28 cellular contexts compared by ENCODE assay signal in genomic region chr2:85763132-85763531, GRCh38. TPM values are rescaled to one million over a fixed set of nuclear protein-coding genes. Genes with fewer than 3 reads are reported as not detected.
"Had no signal": no experiment of that assay in that cellular context is flagged by ENCODE, and none has a peak within 500 bp of the region (broad histone marks: within the 10 kb centered on the region; RNA-seq: fewer than 3 reads in every experiment).

No MANE protein-coding gene starts in this region.

- H3K4me1 ChIP-seq: colonic mucosa, testis had no signal

- ATAC-seq: gastroesophageal sphincter; heart left ventricle; left cardiac atrium; left lung; naive thymus-derived CD8-positive, alpha-beta T cell; right cardiac atrium; stimulated activated effector memory CD8-positive, alpha-beta T cell treated with anti-CD3 and anti-CD28 coated beads, Interleukin-12 subunit alpha, Interleukin-12 subunit beta, amount 100 ng/mL, for 72 hours; upper lobe of right lung had no signal

- H3K4me2 ChIP-seq: hepatocyte had no signal

- DNase-seq: colonic mucosa; effector CD8-positive, alpha-beta T cell; endodermal cell; foreskin fibroblast; left cardiac atrium; mesendoderm; naive thymus-derived CD8-positive, alpha-beta T cell; nephron progenitor cell; nucleus accumbens; ovary; posterior cingulate gyrus; psoas muscle; sigmoid colon; stimulated activated CD4-positive, alpha-beta T cell treated with anti-CD3 and anti-CD28 coated beads, Interleukin-2, amount 100 ng/mL, for 24 hours; stimulated activated CD4-positive, alpha-beta T cell treated with anti-CD3 and anti-CD28 coated beads, Interleukin-4, amount 100 ng/mL, for 24 hours; stimulated activated naive CD4-positive, alpha-beta T cell treated with Interleukin-2 at 50 U/mL for 16 hours; stomach; testis; upper lobe of right lung; uterus had no signal

- H3K27me3 ChIP-seq: colonic mucosa, gastroesophageal sphincter, ovary, sigmoid colon, testis, tibial nerve, upper lobe of right lung, uterus had no signal

- H3K27ac ChIP-seq: colonic mucosa, gastroesophageal sphincter, heart left ventricle, hepatocyte, left lung, ovary, psoas muscle, sigmoid colon, stomach, testis, upper lobe of right lung, uterus had no signal

- H3K9me3 Mint-ChIP-seq: dendritic cell treated with granulocyte-macrophage colony-stimulating factor and Interleukin-4, amounts not matched to agents 40 ng/mL and 50 ng/mL, for 4 days; endodermal cell; naive thymus-derived CD8-positive, alpha-beta T cell; nephron progenitor cell; stimulated activated effector memory CD8-positive, alpha-beta T cell treated with anti-CD3 and anti-CD28 coated beads, Interleukin-12 subunit alpha, Interleukin-12 subunit beta, amount 100 ng/mL, for 72 hours had no signal

- H3K36me3 ChIP-seq: colonic mucosa, ovary, uterus had no signal

- H3K4me3 Mint-ChIP-seq: dendritic cell treated with granulocyte-macrophage colony-stimulating factor and Interleukin-4, amounts not matched to agents 40 ng/mL and 50 ng/mL, for 4 days; endodermal cell; naive thymus-derived CD8-positive, alpha-beta T cell; stimulated activated effector memory CD8-positive, alpha-beta T cell treated with anti-CD3 and anti-CD28 coated beads, Interleukin-12 subunit alpha, Interleukin-12 subunit beta, amount 100 ng/mL, for 72 hours had no signal

- H3K9me3 ChIP-seq: colonic mucosa, gastroesophageal sphincter, heart left ventricle, left lung, ovary, psoas muscle, sigmoid colon, stomach, testis, tibial nerve, upper lobe of right lung, uterus had no signal

- H2AFZ ChIP-seq: hepatocyte had no signal

- H3K36me3 Mint-ChIP-seq: naive thymus-derived CD8-positive, alpha-beta T cell; stimulated activated effector memory CD8-positive, alpha-beta T cell treated with anti-CD3 and anti-CD28 coated beads, Interleukin-12 subunit alpha, Interleukin-12 subunit beta, amount 100 ng/mL, for 72 hours had no signal

- H3K27ac Mint-ChIP-seq: dendritic cell treated with granulocyte-macrophage colony-stimulating factor and Interleukin-4, amounts not matched to agents 40 ng/mL and 50 ng/mL, for 4 days; endodermal cell; naive thymus-derived CD8-positive, alpha-beta T cell; stimulated activated effector memory CD8-positive, alpha-beta T cell treated with anti-CD3 and anti-CD28 coated beads, Interleukin-12 subunit alpha, Interleukin-12 subunit beta, amount 100 ng/mL, for 72 hours had no signal

- H3K4me3 ChIP-seq: colonic mucosa, gastroesophageal sphincter, heart left ventricle, hepatocyte, left lung, ovary, psoas muscle, sigmoid colon, stomach, testis, tibial nerve, upper lobe of right lung, uterus had no signal

RNA-seq across cellular contexts. Expression of gene ATOH8, which starts 9.3 kb away (rescaled TPM):
- total RNA-seq: naive thymus-derived CD8-positive, alpha-beta T cell had no signal
- polyA plus RNA-seq: naive thymus-derived CD8-positive, alpha-beta T cell had no signal
